In genomic region chr4:102363033-102363432, GRCh38 we compare ENCODE assay signal across 17 cellular contexts. TPM values are rescaled to one million over a fixed set of nuclear protein-coding genes. Genes with fewer than 3 reads are reported as not detected.
DNase-seq lines count a peak whose midpoint lies in the region; FAIRE-seq and TF ChIP-seq lines count a peak whose summit lies in the region.
"Had no signal": no experiment of that assay in that cellular context is flagged by ENCODE, and none has a peak within 500 bp of the region (broad histone marks: within the 10 kb centered on the region; RNA-seq: fewer than 3 reads in every experiment).

No MANE protein-coding gene starts in this region.

- DNase-seq in NCI-H524 treated with DMSO at 0.1 percent for 48 hours (lab: John Stamatoyannopoulos, UW), result peak; percentile 3
- no peak for DNase-seq in H1 (ENCODE audit: low read depth in 1 of 2, low spot score in 2 of 2)
- DNase-seq in neural progenitor cell (ENCODE audit: low spot score), result no peak
- peak; percentile 11 for DNase-seq in transverse colon
- no peak for DNase-seq in HPDE6-E6E7 (ENCODE audit: extremely low spot score)
- no peak for DNase-seq in activated CD4-positive, alpha-beta memory T cell treated with anti-CD3 and anti-CD28 coated beads, Interleukin-2, amount 10 ng/mL, durations not matched to agents 7 days and 5 days
- no peak for DNase-seq in NCI-H2227 treated with DMSO at 0.1 percent for 48 hours (lab: John Stamatoyannopoulos, UW)
- DNase-seq: 8988T; AML-193; CD8-positive, alpha-beta memory T cell; DMS53; GF-D8; GM23248 had no signal

- no peak for FAIRE-seq in H1 (lab: Jason Lieb, UNC)
- FAIRE-seq: GM19239 had no signal

- in situ Hi-C loops in transverse colon (cut with MboI; ENCODE audit: low pct_ligation_motif_present in 1 of 4, low pct_unique_long_range_greater_than_20kb in 1 of 4, low sequenced_read_pairs in 3 of 4), result no loop called here

- H3K23ac ChIP-seq in H1 (ENCODE audit: insufficient read length), result no peak overlapping the region

- H3K9me3 ChIP-seq in H1 (ENCODE audit: insufficient read depth in 2 of 2, low read depth in 1 of 2, low read length in 1 of 2) (no peaks in the 10 kb centered on the region), neural progenitor cell (ENCODE audit: low read depth) (no peaks in the 10 kb centered on the region), transverse colon (no peaks in the 10 kb centered on the region)
- H3K9me3 ChIP-seq: BLaER1, HAP-1 had no signal

- H4K20me1 ChIP-seq in H1 (replicated peaks in 1 of 2; ENCODE audit: control insufficient read depth in 1 of 2, insufficient read depth in 2 of 2, low read length in 2 of 2) (no peaks in the 10 kb centered on the region), neural progenitor cell (ENCODE audit: low read depth) (no peaks in the 10 kb centered on the region)
- H4K20me1 ChIP-seq: BLaER1 had no signal

- no peak overlapping the region for H2BK120ac ChIP-seq in H1 (replicated peaks; ENCODE audit: low read depth, low read length)

- H3K27ac ChIP-seq in H1 (ENCODE audit: low read depth, low read length), result no peak overlapping the region
- H3K27ac ChIP-seq in neural progenitor cell, result no peak overlapping the region
- H3K27ac ChIP-seq in transverse colon, result peak overlapping the region; percentile 28 to 47 (median 36)
- H3K27ac ChIP-seq: BLaER1, GM23248 had no signal

- 89% methylated on average over 2 of the region's 2 CpGs; no CpG with 5 or more reads in 1 of the 2 experiments for WGBS in H1 (ENCODE audit: extremely low coverage in 1 of 2, insufficient coverage in 1 of 2, insufficient read length in 1 of 2, insufficient replicate concordance in 2 of 2, low coverage in 1 of 2, low lambda C conversion rate in 2 of 2, missing lambda C conversion rate in 1 of 2), 2 experiments
- 65 to 75% methylated on average over 1 to 2 of the region's 2 CpGs for WGBS in transverse colon (ENCODE audit: low coverage in 1 of 2), 2 donors

- no peak overlapping the region for H4K8ac ChIP-seq in H1 (ENCODE audit: extremely low read depth, insufficient read depth, low read length)

- TF ChIP-seq POLR2A in H1 (IDR thresholded peaks at IDR 0.05; ENCODE audit: control extremely low read depth in 1 of 2, low read depth in 2 of 2, low read length in 2 of 2), result no peak
- TF ChIP-seq POLR2A in transverse colon (IDR thresholded peaks at IDR 0.05), result no peak

- no peak overlapping the region for H2BK15ac ChIP-seq in H1 (ENCODE audit: low read length)

- no peaks in the 10 kb centered on the region for H3K27me3 ChIP-seq in H1 (replicated peaks in 1 of 4; ENCODE audit: control insufficient read depth in 3 of 4, extremely low read depth in 1 of 4, insufficient read depth in 3 of 4, low read length in 3 of 4)
- no peaks in the 10 kb centered on the region for H3K27me3 ChIP-seq in neural progenitor cell
- no peaks in the 10 kb centered on the region for H3K27me3 ChIP-seq in transverse colon
- H3K27me3 ChIP-seq: BLaER1 had no signal

- no peak overlapping the region for H2BK12ac ChIP-seq in H1 (ENCODE audit: low read depth, low read length)

- H3K4me1 Mint-ChIP-seq in neural progenitor cell, result peaks cover 8% of the 10 kb centered on the region
- H3K4me1 Mint-ChIP-seq in activated CD4-positive, alpha-beta memory T cell treated with anti-CD3 and anti-CD28 coated beads, Interleukin-2, amount 10 ng/mL, durations not matched to agents 7 days and 5 days, result no peaks in the 10 kb centered on the region
- H3K4me1 Mint-ChIP-seq: CD8-positive, alpha-beta memory T cell had no signal

- H2AK5ac ChIP-seq in H1 (ENCODE audit: low read depth, low read length), result no peak overlapping the region

- no peak for TF ChIP-seq CTCF in H1 (IDR thresholded peaks at IDR 0.05; ENCODE audit: control extremely low read depth in 1 of 3, insufficient read depth in 1 of 3, low read depth in 1 of 3, low read length in 3 of 3)
- no peak for TF ChIP-seq CTCF in neural progenitor cell (IDR thresholded peaks at IDR 0.05)
- TF ChIP-seq CTCF in transverse colon (IDR thresholded peaks at IDR 0.05), result no peak

- no peak overlapping the region for H3K4me3 Mint-ChIP-seq in neural progenitor cell
- H3K4me3 Mint-ChIP-seq in activated CD4-positive, alpha-beta memory T cell treated with anti-CD3 and anti-CD28 coated beads, Interleukin-2, amount 10 ng/mL, durations not matched to agents 7 days and 5 days, result no peak overlapping the region
- H3K4me3 Mint-ChIP-seq: CD8-positive, alpha-beta memory T cell; IgD-negative memory B cell had no signal

- H3K4me1 ChIP-seq in H1 (replicated peaks in 1 of 4; ENCODE audit: control insufficient read depth in 3 of 4, insufficient read depth in 4 of 4, low read length in 3 of 4) (no peaks in the 10 kb centered on the region), neural progenitor cell (peaks cover 8% of the 10 kb centered on the region), transverse colon (peaks cover 0 to 8% (median 0%) of the 10 kb centered on the region in 4 donors)
- H3K4me1 ChIP-seq: BLaER1, HAP-1 had no signal

- H3K14ac ChIP-seq in H1 (ENCODE audit: insufficient read length), result no peak overlapping the region

- H3K4me2 ChIP-seq in H1 (ENCODE audit: insufficient read depth in 1 of 2, low read depth in 2 of 2, low read length in 2 of 2) (no peak overlapping the region), neural progenitor cell (no peak overlapping the region)
- H3K4me2 ChIP-seq: BLaER1 had no signal

- H3K36me3 ChIP-seq in H1 (ENCODE audit: control insufficient read depth in 2 of 4, insufficient read depth in 4 of 4, low read length in 3 of 4) (no peaks in the 10 kb centered on the region), neural progenitor cell (no peaks in the 10 kb centered on the region), transverse colon (no peaks in the 10 kb centered on the region)
- H3K36me3 ChIP-seq: BLaER1, HAP-1 had no signal

- POLR2A ChIA-PET in H1 (lab: Charles Lee; ENCODE audit: partially characterized antibody), result interaction anchor here (0.6 kb wide), 1 partner anchor 33 kb away, joined by 3 read pairs; no protein-coding TSS in a partner anchor
- POLR2A ChIA-PET in activated CD4-positive, alpha-beta memory T cell treated with anti-CD3 and anti-CD28 coated beads, Interleukin-2, amount 10 ng/mL, durations not matched to agents 7 days and 5 days (lab: Charles Lee), result no interaction called here

- no peak overlapping the region for H4K91ac ChIP-seq in H1 (replicated peaks; ENCODE audit: insufficient read length, low read length)

- H2BK5ac ChIP-seq in H1 (ENCODE audit: low read depth, low read length), result no peak overlapping the region

- H3K9me3 Mint-ChIP-seq in neural progenitor cell, result peaks cover 2% of the 10 kb centered on the region
- H3K9me3 Mint-ChIP-seq in activated CD4-positive, alpha-beta memory T cell treated with anti-CD3 and anti-CD28 coated beads, Interleukin-2, amount 10 ng/mL, durations not matched to agents 7 days and 5 days, result peaks cover 2% of the 10 kb centered on the region
- H3K9me3 Mint-ChIP-seq: CD8-positive, alpha-beta memory T cell had no signal

- CTCF ChIA-PET in H1 (lab: Charles Lee; ENCODE audit: partially characterized antibody), result interaction anchor here (1.0 kb wide), 1 partner anchor 18 kb away, joined by 3 read pairs; the partner anchor contains the start of gene SLC39A8
- CTCF ChIA-PET in activated CD4-positive, alpha-beta memory T cell treated with anti-CD3 and anti-CD28 coated beads, Interleukin-2, amount 10 ng/mL, durations not matched to agents 7 days and 5 days (lab: Charles Lee), result no interaction called here

- no peaks in the 10 kb centered on the region for H3K23me2 ChIP-seq in H1 (ENCODE audit: low read depth, low read length)

- H3K27ac Mint-ChIP-seq in neural progenitor cell, result no peak overlapping the region
- H3K27ac Mint-ChIP-seq in activated CD4-positive, alpha-beta memory T cell treated with anti-CD3 and anti-CD28 coated beads, Interleukin-2, amount 10 ng/mL, durations not matched to agents 7 days and 5 days, result no peak overlapping the region
- H3K27ac Mint-ChIP-seq: CD8-positive, alpha-beta memory T cell; IgD-negative memory B cell had no signal

- H3K18ac ChIP-seq in H1 (ENCODE audit: extremely low read depth, low read length), result no peak overlapping the region

- no peak overlapping the region for H3K56ac ChIP-seq in H1 (replicated peaks; ENCODE audit: insufficient read length, low read depth, low read length)

- H3K36me3 Mint-ChIP-seq in neural progenitor cell, result no peaks in the 10 kb centered on the region
- no peaks in the 10 kb centered on the region for H3K36me3 Mint-ChIP-seq in activated CD4-positive, alpha-beta memory T cell treated with anti-CD3 and anti-CD28 coated beads, Interleukin-2, amount 10 ng/mL, durations not matched to agents 7 days and 5 days (ENCODE audit: low read depth)
- H3K36me3 Mint-ChIP-seq: IgD-negative memory B cell had no signal

- no peak for TF ChIP-seq EP300 in H1 (IDR thresholded peaks at IDR 0.05; ENCODE audit: borderline replicate concordance in 1 of 2, low read depth in 2 of 2, low read length in 2 of 2)
- TF ChIP-seq EP300 in transverse colon (IDR thresholded peaks at IDR 0.05; ENCODE audit: low read depth), result no peak

- no peak overlapping the region for H2BK20ac ChIP-seq in H1 (ENCODE audit: low read length)

- peaks cover 3% of the 10 kb centered on the region for H3K27me3 Mint-ChIP-seq in neural progenitor cell (ENCODE audit: insufficient read depth, low read depth)
- peaks cover 4% of the 10 kb centered on the region for H3K27me3 Mint-ChIP-seq in activated CD4-positive, alpha-beta memory T cell treated with anti-CD3 and anti-CD28 coated beads, Interleukin-2, amount 10 ng/mL, durations not matched to agents 7 days and 5 days

- intact Hi-C loops in transverse colon (cut with DNase I; ENCODE audit: low total_unique reads), result no loop called here

- H2AFZ ChIP-seq in H1 (ENCODE audit: low read length) (peak overlapping the region; percentile 36; the same call in 1 of the 2 replicates), neural progenitor cell (replicated peaks) (peak overlapping the region; percentile 99)
- H2AFZ ChIP-seq: GM23248 had no signal

- H3K9ac ChIP-seq in H1 (replicated peaks in 1 of 4; ENCODE audit: extremely low read depth in 1 of 4, low read depth in 3 of 4, low read length in 3 of 4) (no peak overlapping the region), neural progenitor cell (no peak overlapping the region)
- H3K9ac ChIP-seq: BLaER1, GM23248 had no signal

- no peaks in the 10 kb centered on the region for H3F3A ChIP-seq in neural progenitor cell (ENCODE audit: low read depth)

- H3K4ac ChIP-seq in H1 (replicated peaks; ENCODE audit: insufficient read length, low read depth, low read length), result no peak overlapping the region

- H3K79me2 ChIP-seq in H1 (ENCODE audit: control insufficient read depth in 1 of 2, insufficient read depth in 2 of 2, low read length in 2 of 2) (no peaks in the 10 kb centered on the region), neural progenitor cell (ENCODE audit: low read depth) (no peaks in the 10 kb centered on the region)

- H3K79me1 ChIP-seq in H1 (ENCODE audit: low read depth, low read length), result no peaks in the 10 kb centered on the region

- no peak overlapping the region for H4K5ac ChIP-seq in H1 (ENCODE audit: insufficient read length, low read depth, low read length)

- H3K4me3 ChIP-seq in H1 (ENCODE audit: extremely low read depth in 1 of 4, insufficient read depth in 2 of 4, low read depth in 3 of 4, low read length in 4 of 4) (no peak overlapping the region), neural progenitor cell (no peak overlapping the region), transverse colon (no peak overlapping the region)
- H3K4me3 ChIP-seq: BLaER1, GM23248, HAP-1 had no signal

- TF ChIP-seq RAD21 in H1 (IDR thresholded peaks at IDR 0.05 in 1 of 2, conservative IDR thresholded peaks at IDR 0.05 in 1 of 2; ENCODE audit: low read depth in 2 of 2, low read length in 2 of 2), result no peak

RNA-seq across cellular contexts. Expression of gene SLC39A8, which starts 17.8 kb away (rescaled TPM):
- total RNA-seq in H1 (2021; fragmentation: NEBNext Ultra II Directional; extraction: Animal tissue kit (Norgen Biotek cat#: 25700)), result 38.7 and 39.9 TPM in 2 replicates
- 6.4 TPM in 2 replicates for polyA plus RNA-seq in H1 (2011; rRNA removed)
- 9.7 TPM for polyA plus RNA-seq in H1 (2011; cell fraction: cytosol; rRNA removed)
- polyA plus RNA-seq in H1 (2011; cell fraction: nucleus; rRNA removed), result 7.8 TPM
- polyA plus RNA-seq in H1 (2012, experiment 1 of 2), result 9.8 to 15.6 TPM (median 12.4 TPM) in 4 replicates
- polyA plus RNA-seq in H1 (2012, experiment 2 of 2), result 1.9 TPM
- 59.4 TPM for polyA plus RNA-seq in H1 (2013, experiment 1 of 2)
- polyA plus RNA-seq in H1 (2013, experiment 2 of 2), result 71.7 TPM
- polyA minus RNA-seq in H1 (2011; rRNA and poly(A)+ RNA removed), result 14.8 and 19.8 TPM in 2 replicates
- 9.8 TPM for polyA minus RNA-seq in H1 (2011; cell fraction: cytosol; rRNA and poly(A)+ RNA removed)
- 18.2 TPM for polyA minus RNA-seq in H1 (2011; cell fraction: nucleus; rRNA and poly(A)+ RNA removed)
- 6.9 and 7.3 TPM in 2 replicates for total RNA-seq in neural progenitor cell (ENCODE audit: low replicate concordance)
- 10 to 100 TPM; 21.7 to 83.8 (median 42.6) TPM for total RNA-seq in transverse colon
- 100 to 1,000 TPM; 101 to 103 TPM for total RNA-seq in activated CD4-positive, alpha-beta memory T cell treated with anti-CD3 and anti-CD28 coated beads, Interleukin-2, amount 10 ng/mL, durations not matched to agents 7 days and 5 days

Comparison
In these comparisons a context has a peak if more than half of its experiments do, and no peak if none do; other contexts are left out.
1. DNase-seq: peak in NCI-H524 treated with DMSO at 0.1 percent for 48 hours (single experiment) and transverse colon (single experiment); none in H1 (0 of 2), neural progenitor cell (single experiment), HPDE6-E6E7 (single experiment), activated CD4-positive, alpha-beta memory T cell treated with anti-CD3 and anti-CD28 coated beads, Interleukin-2, amount 10 ng/mL, durations not matched to agents 7 days and 5 days (single experiment) and NCI-H2227 treated with DMSO at 0.1 percent for 48 hours (single experiment).
2. H3K27ac ChIP-seq: peak in transverse colon (4 of 4); none in H1 (single experiment) and neural progenitor cell (single experiment).